Comparison of ENCODE assay signal across 10 cellular contexts in the genomic region with DNA sequence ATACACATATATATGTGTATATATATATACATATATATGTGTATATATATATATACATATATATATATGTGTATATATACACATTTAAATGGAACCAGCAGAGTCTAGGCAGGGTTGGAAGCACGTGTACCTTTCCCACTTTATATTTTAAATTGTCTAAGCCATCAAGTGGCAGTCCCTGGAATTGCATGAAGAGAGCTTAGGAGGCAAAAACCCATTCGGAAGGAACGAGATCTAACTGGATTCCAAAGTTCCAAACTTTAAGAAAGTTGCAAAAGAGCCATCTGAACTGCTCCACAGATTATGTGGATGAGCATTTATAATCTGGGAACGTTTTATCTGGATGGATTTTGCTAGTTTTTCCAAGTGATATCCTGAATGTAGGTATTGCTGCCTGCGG.
DNase-seq lines count a peak whose midpoint lies in the region; ATAC-seq, FAIRE-seq and TF ChIP-seq lines count a peak whose summit lies in the region.
"Had no signal": no experiment of that assay in that cellular context is flagged by ENCODE, and none has a peak within 500 bp of the region (broad histone marks: within the 10 kb centered on the region; RNA-seq: fewer than 3 reads in every experiment).

No MANE protein-coding gene starts in this region.

- H3K9me3 Mint-ChIP-seq in HFFc6, result no peaks in the 10 kb centered on the region
- H3K9me3 Mint-ChIP-seq in activated naive CD4-positive, alpha-beta T cell treated with anti-CD3 and anti-CD28 coated beads, Interleukin-2, amount 50 U/mL, for 24 hours, result no peaks in the 10 kb centered on the region
- peaks cover 5% of the 10 kb centered on the region for H3K9me3 Mint-ChIP-seq in type B pancreatic cell

- H3K27me3 ChIP-seq in H7 (ENCODE audit: control insufficient read depth, insufficient read depth, low read length), result no peaks in the 10 kb centered on the region
- H3K27me3 ChIP-seq: SJSA1 had no signal

- H3K36me3 Mint-ChIP-seq in HFFc6 (ENCODE audit: low read depth), result no peaks in the 10 kb centered on the region
- H3K36me3 Mint-ChIP-seq in activated naive CD4-positive, alpha-beta T cell treated with anti-CD3 and anti-CD28 coated beads, Interleukin-2, amount 50 U/mL, for 24 hours, result peaks cover 10% of the 10 kb centered on the region
- peaks cover 6% of the 10 kb centered on the region for H3K36me3 Mint-ChIP-seq in type B pancreatic cell

- H3K4me3 ChIP-seq in H7 (ENCODE audit: insufficient read depth, low read depth, low read length), result no peak overlapping the region
- H3K4me3 ChIP-seq: SJSA1 had no signal

- H3K4me3 Mint-ChIP-seq in HFFc6 (no peak overlapping the region), type B pancreatic cell (no peak overlapping the region)
- peak overlapping the region; percentile 89 for H3K4me3 Mint-ChIP-seq in activated naive CD4-positive, alpha-beta T cell treated with anti-CD3 and anti-CD28 coated beads, Interleukin-2, amount 50 U/mL, for 24 hours

- H3K27ac Mint-ChIP-seq in HFFc6, result no peak overlapping the region
- H3K27ac Mint-ChIP-seq in activated naive CD4-positive, alpha-beta T cell treated with anti-CD3 and anti-CD28 coated beads, Interleukin-2, amount 50 U/mL, for 24 hours, result peak overlapping the region; percentile 100
- no peak overlapping the region for H3K27ac Mint-ChIP-seq in type B pancreatic cell

- peak; percentile 2 for DNase-seq in COLO668 (lab: John Stamatoyannopoulos, UW; ENCODE audit: unreplicated experiment)
- peak; percentile 41 for DNase-seq in HFFc6
- DNase-seq in type B pancreatic cell (ENCODE audit: extremely low spot score, unreplicated experiment), result no peak
- DNase-seq in H7, result no peak
- DNase-seq: right cardiac atrium had no signal

- TF ChIP-seq CTCF in HFFc6 (IDR thresholded peaks at IDR 0.05) (peak; percentile 72), type B pancreatic cell (conservative IDR thresholded peaks at IDR 0.05) (peak; percentile 69)

- H3K27me3 Mint-ChIP-seq in HFFc6 (ENCODE audit: insufficient read depth), result no peaks in the 10 kb centered on the region; the same call in 1 of the 2 replicates
- H3K27me3 Mint-ChIP-seq in activated naive CD4-positive, alpha-beta T cell treated with anti-CD3 and anti-CD28 coated beads, Interleukin-2, amount 50 U/mL, for 24 hours, result no peaks in the 10 kb centered on the region
- H3K27me3 Mint-ChIP-seq in type B pancreatic cell, result no peaks in the 10 kb centered on the region

- H3K4me1 Mint-ChIP-seq in HFFc6 (ENCODE audit: low read depth) (peaks cover 51% of the 10 kb centered on the region), type B pancreatic cell (ENCODE audit: unreplicated experiment) (peaks cover 53% of the 10 kb centered on the region)
- H3K4me1 Mint-ChIP-seq in activated naive CD4-positive, alpha-beta T cell treated with anti-CD3 and anti-CD28 coated beads, Interleukin-2, amount 50 U/mL, for 24 hours, result peaks cover 82% of the 10 kb centered on the region

- ATAC-seq in GM21825 (IDR thresholded peaks at IDR 0.05; ENCODE audit: unreplicated experiment), result no peak
- ATAC-seq in GM18868 (IDR thresholded peaks at IDR 0.05; ENCODE audit: unreplicated experiment), result no peak

- H3K36me3 ChIP-seq in H7 (replicated peaks; ENCODE audit: control insufficient read depth, insufficient read depth, low read length), result no peaks in the 10 kb centered on the region
- H3K36me3 ChIP-seq: SJSA1 had no signal

- FAIRE-seq in islet of Langerhans (lab: Jason Lieb, UNC), result peak; percentile 49

Comparison
In these comparisons a context has a peak if more than half of its experiments do, and no peak if none do; other contexts are left out.
1. DNase-seq: peak in COLO668 (single experiment) and HFFc6 (single experiment); none in type B pancreatic cell (single experiment) and H7 (single experiment).